9 cellular contexts compared by ENCODE assay signal in genomic region chr6:138107078-138107751, GRCh38. TPM values are rescaled to one million over a fixed set of nuclear protein-coding genes. Genes with fewer than 3 reads are reported as not detected.
DNase-seq lines count a peak whose midpoint lies in the region; ATAC-seq, FAIRE-seq and TF ChIP-seq lines count a peak whose summit lies in the region.
"Had no signal": no experiment of that assay in that cellular context is flagged by ENCODE, and none has a peak within 500 bp of the region (broad histone marks: within the 10 kb centered on the region; RNA-seq: fewer than 3 reads in every experiment).

TSS of gene PERP (minus strand) at chr6:138107419. CDS start at chr6:138107340, 79 bp downstream.

- H3K9me3 ChIP-seq in right lobe of liver = no peaks in the 10 kb centered on the region

- intact Hi-C loops in right lobe of liver (cut with DNase I) = loop anchor here in 1 of 2 donors (5.0 kb wide), 1 partner anchor 105 kb away; no protein-coding TSS in a partner anchor

- H3K36me3 ChIP-seq in right lobe of liver = no peaks in the 10 kb centered on the region

- DNase-seq in DMS79 (lab: John Stamatoyannopoulos, UW) (peak; percentile 69), NCI-H1092 treated with DMSO at 0.1 percent for 48 hours (lab: John Stamatoyannopoulos, UW) (peak; percentile 52), dermis microvascular lymphatic vessel endothelial cell (ENCODE audit: low read depth in 2 of 2) (peak; percentile 18 to 69), right lobe of liver (peak; percentile 87 to 89 (median 89)), D721Med (ENCODE audit: insufficient read length, low spot score) (no peak)
- DNase-seq in activated CD4-positive, alpha-beta T cell treated with anti-CD3 and anti-CD28 coated beads, Interleukin-2, amount 50 U/mL, for 24 hours (ENCODE audit: low read depth in 1 of 2, low spot score in 1 of 2) = peak; percentile 35 to 42
- DNase-seq in stimulated activated CD4-positive, alpha-beta T cell treated with anti-CD3 and anti-CD28 coated beads, Interleukin-4, amount 100 ng/mL, for 4 hours = peak; percentile 68 to 70

- H3K4me1 ChIP-seq in right lobe of liver = peaks cover 0 to 13% (median 3%) of the 10 kb centered on the region in 4 donors

- 1% methylated on average over 19 of the region's 83 CpGs for WGBS in right lobe of liver (ENCODE audit: insufficient coverage, low coverage, low lambda C conversion rate, missing lambda C conversion rate)

- peak; percentile 94 for TF ChIP-seq POLR2A in right lobe of liver (IDR thresholded peaks at IDR 0.05)

- peak within 1 kb of the TSS; percentile 63 to 69 (median 67) for H3K4me3 ChIP-seq in right lobe of liver

- H3K27ac ChIP-seq in right lobe of liver = peak within 1 kb of the TSS; percentile 86 to 95 (median 91)

- ATAC-seq in GM21825 (IDR thresholded peaks at IDR 0.05; ENCODE audit: unreplicated experiment) = peak; percentile 67
- peak; percentile 79 to 91 (median 85) for ATAC-seq in right lobe of liver

- no peak for FAIRE-seq in D721Med (lab: Jason Lieb, UNC)
- FAIRE-seq: colon had no signal

- TF ChIP-seq CTCF in right lobe of liver (IDR thresholded peaks at IDR 0.05) = peak in 1 of 4 donors; percentile 16
- TF ChIP-seq CTCF in D721Med (IDR thresholded peaks at IDR 0.05; ENCODE audit: insufficient read depth, missing control alignments) = no peak

- H3K27me3 ChIP-seq in right lobe of liver = no peaks in the 10 kb centered on the region

RNA-seq across cellular contexts. Expression of gene PERP, which starts in this region (rescaled TPM):
- total RNA-seq in dermis microvascular lymphatic vessel endothelial cell (20.5 and 32.0 TPM in 2 replicates), right lobe of liver (10 to 100 TPM; 27.9 to 61.6 (median 45.7) TPM)
